ENCODE assay signal across 18 cellular contexts in genomic region chr16:85449885-85450245, GRCh38.
DNase-seq lines count a peak whose midpoint lies in the region; ATAC-seq and TF ChIP-seq lines count a peak whose summit lies in the region.
"Had no signal": no experiment of that assay in that cellular context is flagged by ENCODE, and none has a peak within 500 bp of the region (broad histone marks: within the 10 kb centered on the region; RNA-seq: fewer than 3 reads in every experiment).

No MANE protein-coding gene starts in this region.

- no peak overlapping the region for H2BK120ac ChIP-seq in neuronal stem cell (ENCODE audit: low read depth, low read length)

- H4K91ac ChIP-seq in neuronal stem cell (ENCODE audit: low read depth, low read length, poor library complexity), result no peak overlapping the region

- peaks cover 0 to 38% (median 5%) of the 10 kb centered on the region in 4 donors for H3K4me1 Mint-ChIP-seq in CD4-positive, CD25-positive, alpha-beta regulatory T cell

- no peak overlapping the region for H3K23ac ChIP-seq in neuronal stem cell (ENCODE audit: low read depth, low read length, poor library complexity)

- H3K4me3 ChIP-seq in CD4-positive, CD25-positive, alpha-beta regulatory T cell (ENCODE audit: low read depth, low read length), result no peak overlapping the region
- H3K4me3 ChIP-seq in Jurkat, Clone E6-1 (ENCODE audit: low read length), result peak overlapping the region; percentile 42
- H3K4me3 ChIP-seq in body of pancreas, result no peak overlapping the region
- H3K4me3 ChIP-seq in neuronal stem cell (ENCODE audit: low read length in 2 of 2), result no peak overlapping the region
- H3K4me3 ChIP-seq: adrenal gland, dorsolateral prefrontal cortex, testis had no signal

- H3K9me3 Mint-ChIP-seq in CD4-positive, CD25-positive, alpha-beta regulatory T cell, result no peaks in the 10 kb centered on the region
- H3K9me3 Mint-ChIP-seq: stimulated activated memory B cell treated with anti-CD40 and anti-IgM and Interleukin-4, amounts not matched to agents 10 μg/mL and 1 μg/mL and 100 μg/mL, for 72 hours had no signal

- no peak for ATAC-seq in CD4-positive, CD25-positive, alpha-beta regulatory T cell (ENCODE audit: low read depth in 2 of 2)
- ATAC-seq in body of pancreas (no peak), HG03342 (IDR thresholded peaks at IDR 0.05; ENCODE audit: unreplicated experiment) (no peak)
- ATAC-seq: activated CD8-positive, alpha-beta memory T cell treated with anti-CD3 and anti-CD28 coated beads, Interleukin-2, amount 10 ng/mL, durations not matched to agents 7 days and 5 days; right cardiac atrium; stimulated activated memory B cell treated with anti-CD40 and anti-IgM and Interleukin-4, amounts not matched to agents 10 μg/mL and 1 μg/mL and 100 μg/mL, for 72 hours had no signal

- H2AFZ ChIP-seq in neuronal stem cell (ENCODE audit: low read length), result no peak overlapping the region

- H3K79me1 ChIP-seq in neuronal stem cell (ENCODE audit: low read depth, low read length), result no peaks in the 10 kb centered on the region

- H3K9me3 ChIP-seq in CD4-positive, CD25-positive, alpha-beta regulatory T cell (ENCODE audit: control insufficient read depth in 2 of 2, low read length in 2 of 2), result no peaks in the 10 kb centered on the region
- H3K9me3 ChIP-seq in body of pancreas, result no peaks in the 10 kb centered on the region
- H3K9me3 ChIP-seq in neuronal stem cell (replicated peaks in 1 of 2; ENCODE audit: control insufficient read depth in 2 of 2, insufficient read depth in 1 of 2, low read depth in 1 of 2, low read length in 2 of 2), result no peaks in the 10 kb centered on the region
- H3K9me3 ChIP-seq: adrenal gland, testis had no signal

- H3K4ac ChIP-seq in neuronal stem cell (ENCODE audit: low read length), result no peak overlapping the region

- 76 to 78% methylated on average over 7 of the region's 7 CpGs for WGBS in body of pancreas, 2 donors
- no CpG with 5 or more reads among the region's 7 CpGs for WGBS in neuronal stem cell (ENCODE audit: extremely low coverage in 2 of 2, insufficient read length in 2 of 2, insufficient replicate concordance in 1 of 2), 2 donors

- H3K4me3 Mint-ChIP-seq in CD4-positive, CD25-positive, alpha-beta regulatory T cell, result no peak overlapping the region
- H3K4me3 Mint-ChIP-seq: activated CD8-positive, alpha-beta memory T cell treated with anti-CD3 and anti-CD28 coated beads, Interleukin-2, amount 10 ng/mL, durations not matched to agents 7 days and 5 days; stimulated activated memory B cell treated with anti-CD40 and anti-IgM and Interleukin-4, amounts not matched to agents 10 μg/mL and 1 μg/mL and 100 μg/mL, for 72 hours had no signal

- H3K36me3 ChIP-seq in CD4-positive, CD25-positive, alpha-beta regulatory T cell (ENCODE audit: control insufficient read depth, insufficient read depth, low read length), result no peaks in the 10 kb centered on the region
- no peaks in the 10 kb centered on the region for H3K36me3 ChIP-seq in body of pancreas (replicated peaks in 1 of 2; ENCODE audit: insufficient read depth in 1 of 2, low read depth in 2 of 2)
- H3K36me3 ChIP-seq in neuronal stem cell (replicated peaks in 1 of 2; ENCODE audit: control insufficient read depth in 2 of 2, insufficient read depth in 2 of 2, low read length in 2 of 2), result no peaks in the 10 kb centered on the region
- H3K36me3 ChIP-seq: adrenal gland had no signal

- H3K27me3 Mint-ChIP-seq in CD4-positive, CD25-positive, alpha-beta regulatory T cell, result no peaks in the 10 kb centered on the region
- H3K27me3 Mint-ChIP-seq: activated CD8-positive, alpha-beta memory T cell treated with anti-CD3 and anti-CD28 coated beads, Interleukin-2, amount 10 ng/mL, durations not matched to agents 7 days and 5 days had no signal

- H3K9ac ChIP-seq in neuronal stem cell (ENCODE audit: low read depth, low read length, poor library complexity), result no peak overlapping the region

- H2BK15ac ChIP-seq in neuronal stem cell (ENCODE audit: low read length), result no peak overlapping the region

- no peak for TF ChIP-seq CTCF in body of pancreas (IDR thresholded peaks at IDR 0.05)

- H2BK12ac ChIP-seq in neuronal stem cell (ENCODE audit: low read length), result no peak overlapping the region

- no peak for DNase-seq in CD4-positive, CD25-positive, alpha-beta regulatory T cell
- DNase-seq in Jurkat, Clone E6-1 (ENCODE audit: low read depth, low spot score), result no peak
- no peak for DNase-seq in body of pancreas
- no peak for DNase-seq in neuronal stem cell (ENCODE audit: low spot score)
- no peak for DNase-seq in NCI-H1105 treated with DMSO at 0.1 percent for 48 hours (lab: John Stamatoyannopoulos, UW)
- no peak for DNase-seq in cerebellum (ENCODE audit: low spot score)
- DNase-seq: activated CD8-positive, alpha-beta memory T cell treated with anti-CD3 and anti-CD28 coated beads, Interleukin-2, amount 10 ng/mL, durations not matched to agents 7 days and 5 days; adrenal gland; dorsolateral prefrontal cortex; foreskin fibroblast; islet precursor cell; NCI-H1417 treated with DMSO at 0.1 percent for 48 hours; NCI-H524 treated with DMSO at 0.1 percent for 48 hours; right cardiac atrium; testis had no signal

- H2BK5ac ChIP-seq in neuronal stem cell (ENCODE audit: low read length), result no peak overlapping the region

- no peak overlapping the region for H3K27ac ChIP-seq in CD4-positive, CD25-positive, alpha-beta regulatory T cell (ENCODE audit: insufficient read depth, low read length, poor library complexity, severe bottlenecking)
- peak overlapping the region; percentile 78 to 93 (median 84) for H3K27ac ChIP-seq in body of pancreas
- H3K27ac ChIP-seq in neuronal stem cell (replicated peaks; ENCODE audit: low read length), result no peak overlapping the region
- H3K27ac ChIP-seq: epithelial cell of prostate, testis had no signal

- no peak overlapping the region for H3K18ac ChIP-seq in neuronal stem cell (ENCODE audit: low read length)

- H3K36me3 Mint-ChIP-seq in CD4-positive, CD25-positive, alpha-beta regulatory T cell, result no peaks in the 10 kb centered on the region
- H3K36me3 Mint-ChIP-seq: activated CD8-positive, alpha-beta memory T cell treated with anti-CD3 and anti-CD28 coated beads, Interleukin-2, amount 10 ng/mL, durations not matched to agents 7 days and 5 days; stimulated activated memory B cell treated with anti-CD40 and anti-IgM and Interleukin-4, amounts not matched to agents 10 μg/mL and 1 μg/mL and 100 μg/mL, for 72 hours had no signal

- H3K27ac Mint-ChIP-seq in CD4-positive, CD25-positive, alpha-beta regulatory T cell, result peak overlapping the region in 2 of 3 donors; percentile 38 to 86
- H3K27ac Mint-ChIP-seq: activated CD8-positive, alpha-beta memory T cell treated with anti-CD3 and anti-CD28 coated beads, Interleukin-2, amount 10 ng/mL, durations not matched to agents 7 days and 5 days; stimulated activated memory B cell treated with anti-CD40 and anti-IgM and Interleukin-4, amounts not matched to agents 10 μg/mL and 1 μg/mL and 100 μg/mL, for 72 hours had no signal

- H3K14ac ChIP-seq in neuronal stem cell (ENCODE audit: low read length), result no peak overlapping the region

- H3K27me3 ChIP-seq in CD4-positive, CD25-positive, alpha-beta regulatory T cell (ENCODE audit: control insufficient read depth, insufficient read depth, low read length), result no peaks in the 10 kb centered on the region
- H3K27me3 ChIP-seq in body of pancreas, result no peaks in the 10 kb centered on the region
- peaks cover 0 to 20% (median 7%) of the 10 kb centered on the region in 3 experiments for H3K27me3 ChIP-seq in neuronal stem cell (ENCODE audit: control insufficient read depth in 3 of 3, insufficient read depth in 3 of 3, low read depth in 1 of 3, low read length in 3 of 3)
- H3K27me3 ChIP-seq: adrenal gland, dorsolateral prefrontal cortex, testis had no signal

- peak overlapping the region; percentile 16 for H2AK5ac ChIP-seq in neuronal stem cell (ENCODE audit: low read depth, low read length)

- no peak for TF ChIP-seq POLR2A in body of pancreas (IDR thresholded peaks at IDR 0.05)

- peaks cover 20% of the 10 kb centered on the region for H3K4me1 ChIP-seq in CD4-positive, CD25-positive, alpha-beta regulatory T cell (ENCODE audit: control insufficient read depth, insufficient read depth, low read length, poor library complexity, severe bottlenecking)
- H3K4me1 ChIP-seq in body of pancreas (peaks cover 40% of the 10 kb centered on the region), neuronal stem cell (ENCODE audit: control insufficient read depth in 2 of 2, insufficient read depth in 1 of 2, low read depth in 1 of 2, low read length in 2 of 2) (peaks cover 5 to 36% of the 10 kb centered on the region in 2 donors)

- intact Hi-C loops in body of pancreas (cut with DNase I), result no loop called here

- no peak overlapping the region for H3K4me2 ChIP-seq in neuronal stem cell (ENCODE audit: insufficient read depth, low read length, poor library complexity, severe bottlenecking)

- no peak overlapping the region for H4K8ac ChIP-seq in neuronal stem cell (ENCODE audit: low read depth, low read length)

Comparison
In these comparisons a context has a peak if more than half of its experiments do, and no peak if none do; other contexts are left out.
1. H3K27ac ChIP-seq: peak in body of pancreas (4 of 4); none in CD4-positive, CD25-positive, alpha-beta regulatory T cell (single experiment) and neuronal stem cell (single experiment).